Comparison of ENCODE assay signal across 2 cellular contexts in the genomic region with DNA sequence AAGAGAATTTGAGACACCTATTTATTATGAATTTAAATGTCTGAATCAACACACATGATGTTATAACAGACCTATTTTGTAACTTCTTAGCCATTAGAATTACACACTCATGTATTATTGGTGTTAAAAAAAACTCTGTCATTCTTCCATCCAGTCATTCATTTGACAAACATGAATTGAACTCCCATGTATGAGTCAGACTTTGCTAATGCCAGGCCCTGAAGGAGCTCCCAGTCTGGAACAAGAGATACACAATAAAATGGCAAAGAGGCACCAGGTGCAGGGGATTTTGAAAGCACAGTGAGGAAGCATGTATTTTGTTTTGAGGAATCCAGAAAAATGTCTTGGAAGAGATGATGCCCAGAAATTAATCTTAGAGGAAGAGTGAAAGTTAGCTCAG.
TF ChIP-seq lines count a peak whose summit lies in the region.

No MANE protein-coding gene starts in this region.

TF ChIP-seq in IMR-90, 13 proteins besides CTCF, POLR2A, EP300 and RAD21 (continued from another document):
- TF ChIP-seq RFX5 (IDR thresholded peaks at IDR 0.05; ENCODE audit: low read depth, low read length): no peak
- TF ChIP-seq BHLHE40 (IDR thresholded peaks at IDR 0.05; ENCODE audit: low read depth, low read length): no peak
- no peak for TF ChIP-seq FOS (IDR thresholded peaks at IDR 0.05; ENCODE audit: low read depth, low read length)
- no peak for TF ChIP-seq MAZ (IDR thresholded peaks at IDR 0.05; ENCODE audit: borderline replicate concordance, low read depth, low read length)
- TF ChIP-seq CHD1 (IDR thresholded peaks at IDR 0.05; ENCODE audit: low read depth, low read length): no peak
- TF ChIP-seq, protein P1, sequence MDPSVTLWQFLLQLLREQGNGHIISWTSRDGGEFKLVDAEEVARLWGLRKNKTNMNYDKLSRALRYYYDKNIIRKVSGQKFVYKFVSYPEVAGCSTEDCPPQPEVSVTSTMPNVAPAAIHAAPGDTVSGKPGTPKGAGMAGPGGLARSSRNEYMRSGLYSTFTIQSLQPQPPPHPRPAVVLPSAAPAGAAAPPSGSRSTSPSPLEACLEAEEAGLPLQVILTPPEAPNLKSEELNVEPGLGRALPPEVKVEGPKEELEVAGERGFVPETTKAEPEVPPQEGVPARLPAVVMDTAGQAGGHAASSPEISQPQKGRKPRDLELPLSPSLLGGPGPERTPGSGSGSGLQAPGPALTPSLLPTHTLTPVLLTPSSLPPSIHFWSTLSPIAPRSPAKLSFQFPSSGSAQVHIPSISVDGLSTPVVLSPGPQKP (IDR thresholded peaks at IDR 0.05; ENCODE audit: borderline replicate concordance, low read depth, low read length): no peak
- no peak for TF ChIP-seq NFE2L2 (IDR thresholded peaks at IDR 0.05; ENCODE audit: low read depth, low read length)
- TF ChIP-seq CEBPB (IDR thresholded peaks at IDR 0.05; ENCODE audit: low read depth, low read length): no peak
- no peak for TF ChIP-seq MAFK (IDR thresholded peaks at IDR 0.05; ENCODE audit: low read depth, low read length)
- TF ChIP-seq SMC3 (IDR thresholded peaks at IDR 0.05; ENCODE audit: low read depth, low read length): no peak
- no peak for TF ChIP-seq RCOR1 (IDR thresholded peaks at IDR 0.05; ENCODE audit: insufficient replicate concordance, low read length)

TF ChIP-seq in HEK293T, 16 proteins besides CTCF, POLR2A, EP300 and RAD21 (continued from another document):
- TF ChIP-seq, protein P2, sequence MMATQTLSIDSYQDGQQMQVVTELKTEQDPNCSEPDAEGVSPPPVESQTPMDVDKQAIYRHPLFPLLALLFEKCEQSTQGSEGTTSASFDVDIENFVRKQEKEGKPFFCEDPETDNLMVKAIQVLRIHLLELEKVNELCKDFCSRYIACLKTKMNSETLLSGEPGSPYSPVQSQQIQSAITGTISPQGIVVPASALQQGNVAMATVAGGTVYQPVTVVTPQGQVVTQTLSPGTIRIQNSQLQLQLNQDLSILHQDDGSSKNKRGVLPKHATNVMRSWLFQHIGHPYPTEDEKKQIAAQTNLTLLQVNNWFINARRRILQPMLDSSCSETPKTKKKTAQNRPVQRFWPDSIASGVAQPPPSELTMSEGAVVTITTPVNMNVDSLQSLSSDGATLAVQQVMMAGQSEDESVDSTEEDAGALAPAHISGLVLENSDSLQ (IDR thresholded peaks at IDR 0.05): no peak
- TF ChIP-seq NFRKB (IDR thresholded peaks at IDR 0.05) (no peak), ARNT (IDR thresholded peaks at IDR 0.05) (no peak), TARDBP (IDR thresholded peaks at IDR 0.05) (no peak), SP1 (IDR thresholded peaks at IDR 0.05) (no peak), FOXM1 (IDR thresholded peaks at IDR 0.05; ENCODE audit: borderline replicate concordance) (no peak), HDGF (IDR thresholded peaks at IDR 0.05; ENCODE audit: borderline replicate concordance) (no peak)
TF ChIP-seq in HEK293T: peak in this region for 0.
